19 cellular contexts compared by ENCODE assay signal in the genomic region with DNA sequence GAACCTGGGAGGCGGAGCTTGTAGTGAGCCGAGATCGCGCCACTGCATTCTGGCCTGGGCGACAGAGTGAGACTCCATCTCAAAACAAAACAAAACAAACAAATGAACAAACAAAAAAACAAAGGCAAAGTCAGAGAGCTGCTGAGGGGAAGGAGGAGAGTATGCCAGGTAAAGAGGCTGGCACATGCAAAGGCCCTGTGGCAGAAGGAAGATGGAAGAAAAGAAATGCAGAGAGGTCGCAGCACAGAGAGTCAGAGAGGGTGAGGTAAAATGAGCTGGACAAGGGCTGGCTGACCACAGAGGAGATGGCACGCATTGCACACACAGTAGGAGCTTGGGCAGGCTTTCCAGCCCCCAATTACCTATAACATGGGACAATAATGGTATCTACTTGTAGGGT. TPM values are rescaled to one million over a fixed set of nuclear protein-coding genes. Genes with fewer than 3 reads are reported as not detected.
DNase-seq lines count a peak whose midpoint lies in the region; ATAC-seq and TF ChIP-seq lines count a peak whose summit lies in the region.
"Had no signal": no experiment of that assay in that cellular context is flagged by ENCODE, and none has a peak within 500 bp of the region (broad histone marks: within the 10 kb centered on the region; RNA-seq: fewer than 3 reads in every experiment).

No MANE protein-coding gene starts in this region.

- peaks cover 27% of the 10 kb centered on the region for H3K9me3 Mint-ChIP-seq in T-helper 2 cell treated with Interferon-gamma antibody and Interleukin-4, amounts not matched to agents 5 μg/mL and 100 μg/mL, for 36 hours
- peaks cover 14% of the 10 kb centered on the region for H3K9me3 Mint-ChIP-seq in osteocyte (ENCODE audit: unreplicated experiment)
- H3K9me3 Mint-ChIP-seq in activated CD4-positive, alpha-beta memory T cell treated with anti-CD3 and anti-CD28 coated beads, Interleukin-2, amount 10 ng/mL, durations not matched to agents 7 days and 5 days, result peaks cover 25% of the 10 kb centered on the region

- no peak overlapping the region for H3K4me3 ChIP-seq in dorsolateral prefrontal cortex
- H3K4me3 ChIP-seq in tibial nerve, result no peak overlapping the region
- H3K4me3 ChIP-seq: A549, BLaER1 had no signal

- peak overlapping the region in 51 of 59 donors; percentile 37 to 91 (median 77) for H3K27ac ChIP-seq in dorsolateral prefrontal cortex
- H3K27ac ChIP-seq in tibial nerve, result peak overlapping the region; percentile 5 to 89 (median 74)
- H3K27ac ChIP-seq: 22Rv1, A549, BLaER1 had no signal

- H3K36me3 ChIP-seq in tibial nerve, result no peaks in the 10 kb centered on the region
- H3K36me3 ChIP-seq: BLaER1 had no signal

- 94 to 96% methylated on average over 7 of the region's 7 CpGs for WGBS in tibial nerve, 2 donors

- intact Hi-C loops in dorsolateral prefrontal cortex (cut with DNase I), result no loop called here

- POLR2A ChIA-PET in activated CD4-positive, alpha-beta memory T cell treated with anti-CD3 and anti-CD28 coated beads, Interleukin-2, amount 10 ng/mL, durations not matched to agents 7 days and 5 days (lab: Charles Lee), result interaction anchor here (2.0 kb wide), 1 partner anchor 82 kb away, joined by 6 read pairs; a partner anchor contains a TSS

- peaks cover 0 to 5% (median 0%) of the 10 kb centered on the region in 4 donors for H3K4me1 ChIP-seq in tibial nerve
- H3K4me1 ChIP-seq: A549 had no signal

- no peak for TF ChIP-seq EP300 in tibial nerve (IDR thresholded peaks at IDR 0.05)

- H3K36me3 Mint-ChIP-seq in T-helper 2 cell treated with Interferon-gamma antibody and Interleukin-4, amounts not matched to agents 5 μg/mL and 100 μg/mL, for 36 hours (ENCODE audit: low read depth), result peaks cover 15% of the 10 kb centered on the region
- H3K36me3 Mint-ChIP-seq in osteocyte (ENCODE audit: unreplicated experiment), result peaks cover 3% of the 10 kb centered on the region
- H3K36me3 Mint-ChIP-seq in activated CD4-positive, alpha-beta memory T cell treated with anti-CD3 and anti-CD28 coated beads, Interleukin-2, amount 10 ng/mL, durations not matched to agents 7 days and 5 days (ENCODE audit: low read depth), result peaks cover 24% of the 10 kb centered on the region
- H3K36me3 Mint-ChIP-seq: CD14-positive monocyte had no signal

- TF ChIP-seq CTCF in dorsolateral prefrontal cortex (IDR thresholded peaks at IDR 0.05 in 54 of 56, conservative IDR thresholded peaks at IDR 0.05 in 2 of 56; ENCODE audit: low read depth in 1 of 56, partially characterized antibody in 56 of 56) (no peak), osteocyte (IDR thresholded peaks at IDR 0.05) (no peak), tibial nerve (IDR thresholded peaks at IDR 0.05) (no peak)

- H3K27ac Mint-ChIP-seq in T-helper 2 cell treated with Interferon-gamma antibody and Interleukin-4, amounts not matched to agents 5 μg/mL and 100 μg/mL, for 36 hours, result peak overlapping the region; percentile 31
- peak overlapping the region; percentile 4 for H3K27ac Mint-ChIP-seq in osteocyte (ENCODE audit: unreplicated experiment)
- no peak overlapping the region for H3K27ac Mint-ChIP-seq in activated CD4-positive, alpha-beta memory T cell treated with anti-CD3 and anti-CD28 coated beads, Interleukin-2, amount 10 ng/mL, durations not matched to agents 7 days and 5 days

- peaks cover 0 to 9% (median 0%) of the 10 kb centered on the region in 4 donors for H3K9me3 ChIP-seq in tibial nerve

- H3K27me3 Mint-ChIP-seq in T-helper 2 cell treated with Interferon-gamma antibody and Interleukin-4, amounts not matched to agents 5 μg/mL and 100 μg/mL, for 36 hours (ENCODE audit: low read depth), result peaks cover 6% of the 10 kb centered on the region
- H3K27me3 Mint-ChIP-seq in osteocyte (ENCODE audit: unreplicated experiment), result peaks cover 47% of the 10 kb centered on the region
- H3K27me3 Mint-ChIP-seq in activated CD4-positive, alpha-beta memory T cell treated with anti-CD3 and anti-CD28 coated beads, Interleukin-2, amount 10 ng/mL, durations not matched to agents 7 days and 5 days, result peaks cover 30% of the 10 kb centered on the region
- H3K27me3 Mint-ChIP-seq: CD4-positive, alpha-beta memory T cell had no signal

- CTCF ChIA-PET in activated CD4-positive, alpha-beta memory T cell treated with anti-CD3 and anti-CD28 coated beads, Interleukin-2, amount 10 ng/mL, durations not matched to agents 7 days and 5 days (lab: Charles Lee), result interaction anchor here (1.2 to 2.8 kb wide), 4 partner anchors 11 to 82 kb away, joined by 3 to 16 read pairs (median 4); a partner anchor contains a TSS

- peaks cover 21% of the 10 kb centered on the region for H3K4me1 Mint-ChIP-seq in T-helper 2 cell treated with Interferon-gamma antibody and Interleukin-4, amounts not matched to agents 5 μg/mL and 100 μg/mL, for 36 hours (ENCODE audit: low read depth)
- H3K4me1 Mint-ChIP-seq in osteocyte (ENCODE audit: unreplicated experiment), result no peaks in the 10 kb centered on the region
- H3K4me1 Mint-ChIP-seq in activated CD4-positive, alpha-beta memory T cell treated with anti-CD3 and anti-CD28 coated beads, Interleukin-2, amount 10 ng/mL, durations not matched to agents 7 days and 5 days, result peaks cover 22% of the 10 kb centered on the region

- no peak for ATAC-seq in HG03520 (IDR thresholded peaks at IDR 0.05; ENCODE audit: unreplicated experiment)
- ATAC-seq: A549 had no signal

- DNase-seq in T-helper 2 cell treated with Interferon-gamma antibody and Interleukin-4, amounts not matched to agents 5 μg/mL and 100 μg/mL, for 36 hours (ENCODE audit: low spot score), result no peak
- no peak for DNase-seq in T-helper 2 cell
- DNase-seq in dorsolateral prefrontal cortex, result no peak
- DNase-seq in osteocyte (ENCODE audit: extremely low spot score, unreplicated experiment), result no peak
- DNase-seq in tibial nerve (ENCODE audit: low spot score in 2 of 2), result no peak
- no peak for DNase-seq in Ammon's horn (ENCODE audit: low spot score)
- DNase-seq in activated CD4-positive, alpha-beta memory T cell treated with anti-CD3 and anti-CD28 coated beads, Interleukin-2, amount 10 ng/mL, durations not matched to agents 7 days and 5 days, result no peak
- DNase-seq: AML-193; Calu3; CD4-positive, alpha-beta memory T cell; GF-D8; GOT3; H9 had no signal

- no peaks in the 10 kb centered on the region for H3K27me3 ChIP-seq in dorsolateral prefrontal cortex
- no peaks in the 10 kb centered on the region for H3K27me3 ChIP-seq in tibial nerve
- H3K27me3 ChIP-seq: BLaER1 had no signal

- no peak for TF ChIP-seq POLR2A in tibial nerve (IDR thresholded peaks at IDR 0.05)

- H3K4me3 Mint-ChIP-seq in T-helper 2 cell treated with Interferon-gamma antibody and Interleukin-4, amounts not matched to agents 5 μg/mL and 100 μg/mL, for 36 hours, result no peak overlapping the region
- H3K4me3 Mint-ChIP-seq in osteocyte (ENCODE audit: unreplicated experiment), result no peak overlapping the region
- H3K4me3 Mint-ChIP-seq in activated CD4-positive, alpha-beta memory T cell treated with anti-CD3 and anti-CD28 coated beads, Interleukin-2, amount 10 ng/mL, durations not matched to agents 7 days and 5 days, result no peak overlapping the region
- H3K4me3 Mint-ChIP-seq: CD14-positive monocyte, H9 had no signal

RNA-seq across cellular contexts. Expression of a gene that starts 47.0 kb away (rescaled TPM):
- total RNA-seq in dorsolateral prefrontal cortex (10 to 100 TPM in 40 of 120 experiments, 1 to 10 TPM in 80; 1.5 to 44.2 (median 8.0) TPM), osteocyte (not detected in 2 replicates), tibial nerve (10 to 100 TPM in 1 of 4 donors, 1 to 10 TPM in 3; 1.9 to 14.1 (median 3.5) TPM)
- total RNA-seq in activated CD4-positive, alpha-beta memory T cell treated with anti-CD3 and anti-CD28 coated beads, Interleukin-2, amount 10 ng/mL, durations not matched to agents 7 days and 5 days, result under 1 TPM; 0.48 to 0.65 TPM
- total RNA-seq: Calu3, HT-29 had no signal
